Comparison of ENCODE assay signal across 8 cellular contexts in the genomic region with DNA sequence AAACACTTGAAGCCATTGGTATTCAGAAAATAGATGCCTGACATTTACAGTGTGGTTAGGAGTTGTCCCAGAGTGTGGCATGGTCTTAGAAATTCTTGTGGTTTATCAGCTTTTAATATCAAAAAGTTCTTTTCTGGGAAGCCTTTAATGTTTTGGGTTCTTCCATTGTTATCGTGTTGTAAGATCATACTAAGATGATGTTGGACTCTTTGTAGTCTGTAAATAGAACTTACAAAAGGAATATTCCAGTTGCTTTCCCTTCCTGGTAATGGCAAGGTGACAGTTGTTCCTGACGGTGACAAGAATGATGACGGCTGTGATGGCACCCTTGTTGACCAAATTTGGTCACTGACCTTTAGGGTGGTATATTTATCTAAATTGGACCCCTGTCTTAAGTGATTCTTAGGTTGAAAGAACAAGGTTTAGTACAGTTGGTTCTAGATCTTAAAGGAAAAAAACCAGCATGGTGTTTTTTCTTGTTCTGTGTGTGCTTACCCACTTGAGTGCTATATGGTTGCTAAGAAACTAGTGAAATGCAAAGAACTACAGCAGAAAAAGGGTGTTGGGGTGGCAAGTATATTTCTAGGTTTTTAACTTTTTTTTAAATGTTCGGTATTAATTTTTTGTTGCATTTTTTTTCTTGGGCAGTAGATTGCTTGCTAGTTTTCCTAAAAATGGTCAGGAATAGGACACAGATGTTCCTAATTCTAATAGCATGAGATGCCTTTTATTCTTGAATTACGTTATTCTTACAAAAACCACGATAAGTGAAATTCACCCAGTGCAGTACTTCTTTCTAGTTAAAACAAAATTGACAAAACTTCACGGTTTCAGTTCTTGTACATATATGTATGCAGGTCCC. TPM values are rescaled to one million over a fixed set of nuclear protein-coding genes. Genes with fewer than 3 reads are reported as not detected.
DNase-seq lines count a peak whose midpoint lies in the region; ATAC-seq and TF ChIP-seq lines count a peak whose summit lies in the region.

No MANE protein-coding gene starts in this region.

- TF ChIP-seq CTCF in Caco-2 (IDR thresholded peaks at IDR 0.05; ENCODE audit: insufficient read depth in 1 of 2, low read depth in 1 of 2, low read length in 1 of 2, severe bottlenecking in 1 of 2, unreplicated experiment in 1 of 2) (no peak), coronary artery (IDR thresholded peaks at IDR 0.05) (no peak), neural crest cell (conservative IDR thresholded peaks at IDR 0.05) (no peak)

- H3K27me3 ChIP-seq in Caco-2 (replicated peaks; ENCODE audit: control insufficient read depth, insufficient read depth, low read length), result no peaks in the 10 kb centered on the region

- H3K4me1 Mint-ChIP-seq in Caco-2 (ENCODE audit: low read depth, unreplicated experiment) (peaks cover 13% of the 10 kb centered on the region), neural crest cell (peaks cover 55% of the 10 kb centered on the region)

- CTCF ChIA-PET in Caco-2 (lab: Charles Lee), result no interaction called here

- intact Hi-C loops in Caco-2 (cut with micrococcal nuclease; ENCODE audit: unreplicated experiment), result loop anchor here (5.0 kb wide), 3 partner anchors 51 to 181 kb away; partner anchors contain the start of gene IFT81

- peaks cover 2% of the 10 kb centered on the region for H3K36me3 ChIP-seq in Caco-2 (ENCODE audit: control insufficient read depth, insufficient read depth, low read length)

- H3K9me3 Mint-ChIP-seq in Caco-2 (ENCODE audit: unreplicated experiment) (no peaks in the 10 kb centered on the region), neural crest cell (no peaks in the 10 kb centered on the region)

- POLR2A ChIA-PET in Caco-2 (lab: Charles Lee), result no interaction called here

- H3K4me3 Mint-ChIP-seq in Caco-2 (ENCODE audit: unreplicated experiment) (peak overlapping the region; percentile 89), neural crest cell (peak overlapping the region; percentile 93)

- peaks cover 23% of the 10 kb centered on the region for H3K4me1 ChIP-seq in Caco-2

- H3K27ac Mint-ChIP-seq in Caco-2 (ENCODE audit: unreplicated experiment) (peak overlapping the region; percentile 95), neural crest cell (ENCODE audit: unreplicated experiment) (peak overlapping the region; percentile 97)

- TSS peak; percentile 26 for BruUV-seq in Caco-2 (replicated peaks; lab: Mats Ljungman, UMichigan)

- peak overlapping the region; percentile 96 to 99 for H3K27ac ChIP-seq in coronary artery

- ATAC-seq in HG03439 (IDR thresholded peaks at IDR 0.05; ENCODE audit: unreplicated experiment), result no peak

- no peaks in the 10 kb centered on the region for H3K27me3 Mint-ChIP-seq in Caco-2 (ENCODE audit: insufficient read depth, unreplicated experiment)
- H3K27me3 Mint-ChIP-seq in neural crest cell (ENCODE audit: low read depth), result no peaks in the 10 kb centered on the region

- H3K36me3 Mint-ChIP-seq in Caco-2 (ENCODE audit: insufficient read depth, unreplicated experiment) (peaks cover 77% of the 10 kb centered on the region), neural crest cell (ENCODE audit: low read depth) (peaks cover 7% of the 10 kb centered on the region)

- no peaks in the 10 kb centered on the region for H3K9me3 ChIP-seq in Caco-2

- DNase-seq in Caco-2 (no peak), NAMALWA (ENCODE audit: low spot score) (peak; percentile 40), coronary artery (ENCODE audit: low spot score) (peak; percentile 19), neural crest cell (ENCODE audit: low read depth, low spot score) (no peak), pons (ENCODE audit: low spot score) (no peak), NCI-H128 (lab: John Stamatoyannopoulos, UW; ENCODE audit: unreplicated experiment) (no peak), HPDE6-E6E7 (ENCODE audit: extremely low spot score) (no peak)

- peak overlapping the region; percentile 96 for H3K4me3 ChIP-seq in Caco-2 (ENCODE audit: low read depth, low read length)
- peak overlapping the region; percentile 95 for H3K4me3 ChIP-seq in coronary artery

RNA-seq across cellular contexts. Expression of gene ATP2A2, which starts 2.1 kb away (rescaled TPM):
- total RNA-seq in Caco-2 (2022), result 252 and 262 TPM in 2 replicates
- 234 and 242 TPM in 2 replicates for total RNA-seq in neural crest cell

Comparison
In these comparisons a context has a peak if more than half of its experiments do, and no peak if none do; other contexts are left out.
1. DNase-seq: peak in NAMALWA (single experiment) and coronary artery (single experiment); none in Caco-2 (0 of 2), neural crest cell (single experiment), pons (single experiment), NCI-H128 (single experiment) and HPDE6-E6E7 (single experiment).